Comparison of ENCODE assay signal across 1 cellular context in genomic region chr10:78438094-78438906, GRCh38.
TF ChIP-seq lines count a peak whose summit lies in the region.

No MANE protein-coding gene starts in this region.

TF ChIP-seq in HepG2, 621 proteins besides CTCF, POLR2A, EP300 and RAD21 (continued from another document and continues in another):
- TF ChIP-seq, protein P1, sequence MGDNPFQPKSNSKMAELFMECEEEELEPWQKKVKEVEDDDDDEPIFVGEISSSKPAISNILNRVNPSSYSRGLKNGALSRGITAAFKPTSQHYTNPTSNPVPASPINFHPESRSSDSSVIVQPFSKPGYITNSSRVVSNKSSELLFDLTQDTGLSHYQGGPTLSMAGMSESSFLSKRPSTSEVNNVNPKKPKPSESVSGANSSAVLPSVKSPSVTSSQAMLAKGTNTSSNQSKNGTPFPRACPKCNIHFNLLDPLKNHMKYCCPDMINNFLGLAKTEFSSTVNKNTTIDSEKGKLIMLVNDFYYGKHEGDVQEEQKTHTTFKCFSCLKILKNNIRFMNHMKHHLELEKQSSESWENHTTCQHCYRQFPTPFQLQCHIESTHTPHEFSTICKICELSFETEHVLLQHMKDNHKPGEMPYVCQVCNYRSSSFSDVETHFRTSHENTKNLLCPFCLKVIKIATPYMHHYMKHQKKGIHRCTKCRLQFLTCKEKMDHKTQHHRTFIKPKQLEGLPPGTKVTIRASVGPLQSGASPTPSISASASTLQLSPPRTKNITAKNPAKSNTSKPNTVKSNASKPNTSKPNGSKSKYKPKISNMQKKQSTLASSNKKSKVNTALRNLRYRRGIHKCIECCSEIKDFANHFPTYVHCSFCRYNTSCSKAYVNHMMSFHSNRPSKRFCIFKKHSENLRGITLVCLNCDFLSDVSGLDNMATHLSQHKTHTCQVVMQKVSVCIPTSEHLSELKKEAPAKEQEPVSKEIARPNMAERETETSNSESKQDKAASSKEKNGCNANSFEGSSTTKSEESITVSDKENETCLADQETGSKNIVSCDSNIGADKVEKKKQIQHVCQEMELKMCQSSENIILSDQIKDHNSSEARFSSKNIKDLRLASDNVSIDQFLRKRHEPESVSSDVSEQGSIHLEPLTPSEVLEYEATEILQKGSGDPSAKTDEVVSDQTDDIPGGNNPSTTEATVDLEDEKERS (CRISPR knock-in tag; IDR thresholded peaks at IDR 0.05) = peak; percentile 62; the same call in 1 of the 2 replicates
- peak; percentile 20; the same call in 1 of the 3 replicates for TF ChIP-seq MXI1 (IDR thresholded peaks at IDR 0.05; ENCODE audit: borderline replicate concordance, low read depth, low read length)
- no peak for TF ChIP-seq ARID2 (CRISPR knock-in tag; IDR thresholded peaks at IDR 0.05; ENCODE audit: borderline replicate concordance)
- peak; percentile 67 for TF ChIP-seq STAG1 (CRISPR knock-in tag; IDR thresholded peaks at IDR 0.05)
- TF ChIP-seq MYC (CRISPR knock-in tag; IDR thresholded peaks at IDR 0.05; ENCODE audit: borderline replicate concordance) = 0 out of 2 replicates have a peak, but pooled peaks have one; percentile 43
- no peak for TF ChIP-seq KAT8 (CRISPR knock-in tag; IDR thresholded peaks at IDR 0.05)
- peak; percentile 63; the same call in 1 of the 2 replicates for TF ChIP-seq FLYWCH1 (CRISPR knock-in tag; IDR thresholded peaks at IDR 0.05)
- TF ChIP-seq RAD51 (IDR thresholded peaks at IDR 0.05; ENCODE audit: borderline replicate concordance) = no peak
- TF ChIP-seq ZBTB40 (IDR thresholded peaks at IDR 0.05) = no peak
- peak; percentile 60; the same call in 1 of the 2 replicates for TF ChIP-seq ZBTB40 (CRISPR knock-in tag; IDR thresholded peaks at IDR 0.05)
- peak; percentile 57 for TF ChIP-seq UBTF (CRISPR knock-in tag; IDR thresholded peaks at IDR 0.05)
- no peak for TF ChIP-seq SETDB1 (CRISPR knock-in tag; IDR thresholded peaks at IDR 0.05; ENCODE audit: borderline replicate concordance)
- TF ChIP-seq CBFB (CRISPR knock-in tag; IDR thresholded peaks at IDR 0.05) = no peak
- TF ChIP-seq HOXA9 (CRISPR knock-in tag; IDR thresholded peaks at IDR 0.05; ENCODE audit: borderline replicate concordance) = no peak
- TF ChIP-seq SMC3 (IDR thresholded peaks at IDR 0.05; ENCODE audit: low read length) = peak; percentile 27; the same call in 1 of the 2 replicates
- TF ChIP-seq MLLT10 (CRISPR knock-in tag; IDR thresholded peaks at IDR 0.05) = no peak
- TF ChIP-seq, protein P2, sequence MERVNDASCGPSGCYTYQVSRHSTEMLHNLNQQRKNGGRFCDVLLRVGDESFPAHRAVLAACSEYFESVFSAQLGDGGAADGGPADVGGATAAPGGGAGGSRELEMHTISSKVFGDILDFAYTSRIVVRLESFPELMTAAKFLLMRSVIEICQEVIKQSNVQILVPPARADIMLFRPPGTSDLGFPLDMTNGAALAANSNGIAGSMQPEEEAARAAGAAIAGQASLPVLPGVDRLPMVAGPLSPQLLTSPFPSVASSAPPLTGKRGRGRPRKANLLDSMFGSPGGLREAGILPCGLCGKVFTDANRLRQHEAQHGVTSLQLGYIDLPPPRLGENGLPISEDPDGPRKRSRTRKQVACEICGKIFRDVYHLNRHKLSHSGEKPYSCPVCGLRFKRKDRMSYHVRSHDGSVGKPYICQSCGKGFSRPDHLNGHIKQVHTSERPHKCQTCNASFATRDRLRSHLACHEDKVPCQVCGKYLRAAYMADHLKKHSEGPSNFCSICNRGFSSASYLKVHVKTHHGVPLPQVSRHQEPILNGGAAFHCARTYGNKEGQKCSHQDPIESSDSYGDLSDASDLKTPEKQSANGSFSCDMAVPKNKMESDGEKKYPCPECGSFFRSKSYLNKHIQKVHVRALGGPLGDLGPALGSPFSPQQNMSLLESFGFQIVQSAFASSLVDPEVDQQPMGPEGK (CRISPR knock-in tag; IDR thresholded peaks at IDR 0.05) = peak; percentile 84
- TF ChIP-seq ZBTB21 (CRISPR knock-in tag; IDR thresholded peaks at IDR 0.05) = 0 out of 2 replicates have a peak, but pooled peaks have one; percentile 19
- TF ChIP-seq ZBTB37 (CRISPR knock-in tag; IDR thresholded peaks at IDR 0.05) = 0 out of 2 replicates have a peak, but pooled peaks have one; percentile 32
- no peak for TF ChIP-seq DNMT3B (CRISPR knock-in tag; conservative IDR thresholded peaks at IDR 0.05)
- TF ChIP-seq ZFY (CRISPR knock-in tag; IDR thresholded peaks at IDR 0.05) = 0 out of 2 replicates have a peak, but pooled peaks have one; percentile 21
- no peak for TF ChIP-seq CENPX (CRISPR knock-in tag; IDR thresholded peaks at IDR 0.05)
- no peak for TF ChIP-seq KLF6 (CRISPR knock-in tag; IDR thresholded peaks at IDR 0.05)
- no peak for TF ChIP-seq MAFF (IDR thresholded peaks at IDR 0.05; ENCODE audit: low read depth, low read length)
- peak; percentile 52 for TF ChIP-seq MAX (IDR thresholded peaks at IDR 0.05)
- no peak for TF ChIP-seq STAT5B (CRISPR knock-in tag; IDR thresholded peaks at IDR 0.05)
- no peak for TF ChIP-seq ZNF709 (CRISPR knock-in tag; IDR thresholded peaks at IDR 0.05)
- TF ChIP-seq ZNF451 (CRISPR knock-in tag; IDR thresholded peaks at IDR 0.05) = no peak
- peak; percentile 59; the same call in 1 of the 2 replicates for TF ChIP-seq RFXAP (CRISPR knock-in tag; IDR thresholded peaks at IDR 0.05; ENCODE audit: borderline replicate concordance)
- TF ChIP-seq ZNF546 (CRISPR knock-in tag; conservative IDR thresholded peaks at IDR 0.05) = 0 out of 2 replicates have a peak, but pooled peaks have one; percentile 59
- TF ChIP-seq ZNF350 (CRISPR knock-in tag; IDR thresholded peaks at IDR 0.05; ENCODE audit: borderline replicate concordance, low read depth) = 0 out of 2 replicates have a peak, but pooled peaks have one; percentile 25
- TF ChIP-seq ZNF687 (CRISPR knock-in tag; IDR thresholded peaks at IDR 0.05) = peak; percentile 93
- TF ChIP-seq POGZ (CRISPR knock-in tag; IDR thresholded peaks at IDR 0.05) = peak; percentile 66; the same call in 1 of the 2 replicates
- TF ChIP-seq SP5 (CRISPR knock-in tag; IDR thresholded peaks at IDR 0.05; ENCODE audit: borderline replicate concordance, low read depth) = no peak
- peak; percentile 75 for TF ChIP-seq TEAD3 (CRISPR knock-in tag; optimal IDR thresholded peaks at IDR 0.05; ENCODE audit: borderline replicate concordance)
- TF ChIP-seq MIER3 (CRISPR knock-in tag; IDR thresholded peaks at IDR 0.05; ENCODE audit: borderline replicate concordance) = peak; percentile 15; the same call in 1 of the 2 replicates
- TF ChIP-seq LCORL (IDR thresholded peaks at IDR 0.05) = no peak
- peak; percentile 83 for TF ChIP-seq LCORL (CRISPR knock-in tag; IDR thresholded peaks at IDR 0.05)
